In genomic region chr14:97005908-97006307, GRCh38 we compare ENCODE assay signal across 17 cellular contexts.
DNase-seq lines count a peak whose midpoint lies in the region; ATAC-seq, FAIRE-seq and TF ChIP-seq lines count a peak whose summit lies in the region.
"Had no signal": no experiment of that assay in that cellular context is flagged by ENCODE, and none has a peak within 500 bp of the region (broad histone marks: within the 10 kb centered on the region; RNA-seq: fewer than 3 reads in every experiment).

No MANE protein-coding gene starts in this region.

- H3K36me3 Mint-ChIP-seq in glutamatergic neuron (ENCODE audit: unreplicated experiment), result peaks cover 7% of the 10 kb centered on the region
- H3K36me3 Mint-ChIP-seq in neural crest cell (ENCODE audit: low read depth), result no peaks in the 10 kb centered on the region
- H3K36me3 Mint-ChIP-seq: CD8-positive, alpha-beta T cell; IgD-negative memory B cell had no signal

- H3K9me3 Mint-ChIP-seq in glutamatergic neuron (ENCODE audit: unreplicated experiment) (peaks cover 9% of the 10 kb centered on the region), neural crest cell (peaks cover 11% of the 10 kb centered on the region)
- H3K9me3 Mint-ChIP-seq: CD8-positive, alpha-beta T cell had no signal

- peaks cover 4% of the 10 kb centered on the region for H3K4me1 Mint-ChIP-seq in glutamatergic neuron (ENCODE audit: low read depth, unreplicated experiment)
- no peaks in the 10 kb centered on the region for H3K4me1 Mint-ChIP-seq in neural crest cell
- H3K4me1 Mint-ChIP-seq: B cell, IgD-negative memory B cell had no signal

- H3K4me3 Mint-ChIP-seq in glutamatergic neuron (ENCODE audit: unreplicated experiment) (peak overlapping the region; percentile 52), neural crest cell (no peak overlapping the region)
- H3K4me3 Mint-ChIP-seq: B cell; CD8-positive, alpha-beta T cell; GM23338 had no signal

- no peak overlapping the region for H3K27ac Mint-ChIP-seq in glutamatergic neuron (ENCODE audit: unreplicated experiment)
- peak overlapping the region; percentile 15 for H3K27ac Mint-ChIP-seq in neural crest cell (ENCODE audit: unreplicated experiment)
- H3K27ac Mint-ChIP-seq: B cell; CD8-positive, alpha-beta T cell; GM23338; IgD-negative memory B cell had no signal

- no peak for FAIRE-seq in GM19239 (lab: Jason Lieb, UNC)
- FAIRE-seq: GM12878, HepG2 had no signal

- H3K27me3 Mint-ChIP-seq in glutamatergic neuron (ENCODE audit: unreplicated experiment), result no peaks in the 10 kb centered on the region
- no peaks in the 10 kb centered on the region for H3K27me3 Mint-ChIP-seq in neural crest cell (ENCODE audit: low read depth)

- DNase-seq in NCI-H1694 (lab: John Stamatoyannopoulos, UW) (peak; percentile 71), NCI-H2171 treated with DMSO at 0.1 percent for 48 hours (lab: John Stamatoyannopoulos, UW) (peak; percentile 91), glutamatergic neuron (no peak), neural crest cell (ENCODE audit: low read depth, low spot score) (no peak), GM19239 (ENCODE audit: insufficient read length, low spot score) (no peak)
- DNase-seq: Calu3; CD8-positive, alpha-beta T cell; DMS79 treated with DMSO at 0.1 percent for 48 hours; GF-D8; H7 had no signal

- no peak for TF ChIP-seq CTCF in glutamatergic neuron (IDR thresholded peaks at IDR 0.05; ENCODE audit: partially characterized antibody, unreplicated experiment)
- no peak for TF ChIP-seq CTCF in neural crest cell (conservative IDR thresholded peaks at IDR 0.05)

- ATAC-seq in HG03342 (IDR thresholded peaks at IDR 0.05; ENCODE audit: unreplicated experiment) (no peak), GM18909 (IDR thresholded peaks at IDR 0.05; ENCODE audit: poor library complexity, unreplicated experiment) (no peak)
- ATAC-seq: CD8-positive, alpha-beta T cell; GM12878; GM23338; HepG2 had no signal

Comparison
In these comparisons a context has a peak if more than half of its experiments do, and no peak if none do; other contexts are left out.
1. DNase-seq: peak in NCI-H1694 (single experiment) and NCI-H2171 treated with DMSO at 0.1 percent for 48 hours (single experiment); none in glutamatergic neuron (single experiment), neural crest cell (single experiment) and GM19239 (single experiment).